22 cellular contexts compared by ENCODE assay signal in the genomic region with DNA sequence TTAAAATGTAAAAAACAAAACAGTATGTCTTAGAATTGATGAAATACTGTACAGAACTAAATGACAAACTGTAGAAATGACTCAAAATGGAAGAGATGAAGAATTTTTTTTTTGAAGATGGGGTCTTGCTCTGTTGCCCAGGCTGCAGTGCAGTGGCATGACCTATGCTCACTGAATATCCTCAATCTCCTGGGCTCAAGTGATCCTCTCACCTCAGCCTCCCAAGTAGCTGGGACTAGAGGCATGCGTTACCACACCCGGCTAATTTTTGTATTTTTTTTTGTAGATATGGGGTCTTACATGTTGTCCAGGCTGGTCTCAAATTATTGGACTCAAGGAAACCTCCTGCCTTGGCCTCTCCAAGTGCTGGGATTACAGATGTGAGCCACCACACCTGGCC. TPM values are rescaled to one million over a fixed set of nuclear protein-coding genes. Genes with fewer than 3 reads are reported as not detected.
A peak's percentile ranks its signal among the peaks of the same experiment; 100 is the strongest.
DNase-seq lines count a peak whose midpoint lies in the region; ATAC-seq, FAIRE-seq and TF ChIP-seq lines count a peak whose summit lies in the region.
"Had no signal": no experiment of that assay in that cellular context is flagged by ENCODE, and none has a peak within 500 bp of the region (broad histone marks: within the 10 kb centered on the region; RNA-seq: fewer than 3 reads in every experiment).

No MANE protein-coding gene starts in this region.

- TF ChIP-seq CTCF in K562 (IDR thresholded peaks at IDR 0.05 in 2 of 3, conservative IDR thresholded peaks at IDR 0.05 in 1 of 3; ENCODE audit: insufficient read depth in 2 of 3, low read depth in 1 of 3, low read length in 3 of 3): no peak

- TF ChIP-seq POLR2A in H54 (IDR thresholded peaks at IDR 0.05; ENCODE audit: low read depth, low read length) (no peak), K562 (conservative IDR thresholded peaks at IDR 0.05) (no peak)

- no peaks in the 10 kb centered on the region for H3K9me3 ChIP-seq in T-helper 17 cell (ENCODE audit: control insufficient read depth, low read length, poor library complexity, severe bottlenecking)
- H3K9me3 ChIP-seq in K562 (replicated peaks; ENCODE audit: control insufficient read depth, insufficient read depth, low read depth, low read length): no peaks in the 10 kb centered on the region
- H3K9me3 ChIP-seq: BE2C, Caco-2 had no signal

- WGBS in K562 (ENCODE audit: insufficient coverage, low coverage, missing lambda C conversion rate): 100% methylated on average over 2 of the region's 2 CpGs

- H3K9ac ChIP-seq in K562 (ENCODE audit: insufficient read depth in 1 of 2, low read depth in 2 of 2, low read length in 2 of 2): no peak overlapping the region
- H3K9ac ChIP-seq: BLaER1 had no signal

- peak; percentile 69 for FAIRE-seq in GM19239 (lab: Jason Lieb, UNC)
- peak; percentile 36 for FAIRE-seq in H54 (lab: Jason Lieb, UNC)
- no peak for FAIRE-seq in K562 (lab: Jason Lieb, UNC)
- FAIRE-seq: D721Med, GM12891 had no signal

- ATAC-seq in T-helper 17 cell (no peak), K562 (no peak), HG03342 (IDR thresholded peaks at IDR 0.05; ENCODE audit: unreplicated experiment) (no peak)
- no peak for ATAC-seq in stimulated activated memory B cell treated with anti-CD40 and anti-IgM and Interleukin-4, amounts not matched to agents 10 μg/mL and 1 μg/mL and 100 μg/mL, for 72 hours
- ATAC-seq: CD8-positive, alpha-beta T cell had no signal

- H3K9me1 ChIP-seq in K562 (ENCODE audit: control insufficient read depth, insufficient read depth, low read length): no peaks in the 10 kb centered on the region

- no peak overlapping the region for H3K4me3 ChIP-seq in K562
- H3K4me3 ChIP-seq: BLaER1 had no signal

- no peaks in the 10 kb centered on the region for H4K20me1 ChIP-seq in K562 (replicated peaks; ENCODE audit: control insufficient read depth, insufficient read depth, low read length)
- H4K20me1 ChIP-seq: BLaER1 had no signal

- POLR2A ChIA-PET in K562 (lab: Yijun Ruan, JAX): no interaction called here

- peak overlapping the region; percentile 47 for H3K27ac Mint-ChIP-seq in T-helper 17 cell
- H3K27ac Mint-ChIP-seq in stimulated activated memory B cell treated with anti-CD40 and anti-IgM and Interleukin-4, amounts not matched to agents 10 μg/mL and 1 μg/mL and 100 μg/mL, for 72 hours: no peak overlapping the region
- H3K27ac Mint-ChIP-seq: CD14-positive monocyte had no signal

- DNase-seq in GM19239 (ENCODE audit: insufficient read length, low spot score): no peak
- DNase-seq in H54 (ENCODE audit: insufficient read length, low spot score): no peak
- no peak for DNase-seq in T-helper 17 cell
- no peak for DNase-seq in K562 (ENCODE audit: extremely low read depth in 1 of 4, low spot score in 3 of 4)
- DNase-seq in NCI-H748 (lab: John Stamatoyannopoulos, UW; ENCODE audit: unreplicated experiment): no peak
- DNase-seq in NCI-H774 (lab: John Stamatoyannopoulos, UW): no peak
- DNase-seq: 8988T; ACHN; BE2C; C1 segment of cervical spinal cord; Caco-2; Calu3; CD4-positive, CD25-positive, alpha-beta regulatory T cell; CD8-positive, alpha-beta T cell; DMS79 treated with DMSO at 0.1 percent for 48 hours; GF-D8 had no signal

- no peaks in the 10 kb centered on the region for H3K9me3 Mint-ChIP-seq in stimulated activated memory B cell treated with anti-CD40 and anti-IgM and Interleukin-4, amounts not matched to agents 10 μg/mL and 1 μg/mL and 100 μg/mL, for 72 hours
- H3K9me3 Mint-ChIP-seq: CD14-positive monocyte; CD4-positive, CD25-positive, alpha-beta regulatory T cell; CD8-positive, alpha-beta T cell had no signal

- no peaks in the 10 kb centered on the region for H3K27me3 ChIP-seq in K562 (ENCODE audit: control insufficient read depth in 2 of 2, insufficient read depth in 2 of 2, low read length in 2 of 2)
- H3K27me3 ChIP-seq: BE2C, BLaER1 had no signal

- CTCF ChIA-PET in K562 (lab: Yijun Ruan, JAX; ENCODE audit: low intra/inter-chr PET ratio): no interaction called here

- no peak overlapping the region for H3K27ac ChIP-seq in K562 (ENCODE audit: extremely low read depth, low read depth, low read length)
- H3K27ac ChIP-seq: BLaER1 had no signal

- H3K36me3 ChIP-seq in K562 (ENCODE audit: control insufficient read depth, insufficient read depth, low read length): peaks cover 48% of the 10 kb centered on the region; the same call in 2 of the 3 replicates

- no peaks in the 10 kb centered on the region for H3K4me1 ChIP-seq in K562 (replicated peaks in 1 of 2; ENCODE audit: control insufficient read depth in 2 of 2, insufficient read depth in 2 of 2, low read length in 2 of 2)
- H3K4me1 ChIP-seq: BE2C, BLaER1, Caco-2 had no signal

- H3K4me2 ChIP-seq in K562 (ENCODE audit: insufficient read depth, low read length): no peak overlapping the region
- H3K4me2 ChIP-seq: BLaER1 had no signal

- H3K27me3 Mint-ChIP-seq in T-helper 17 cell: no peaks in the 10 kb centered on the region
- no peaks in the 10 kb centered on the region for H3K27me3 Mint-ChIP-seq in stimulated activated memory B cell treated with anti-CD40 and anti-IgM and Interleukin-4, amounts not matched to agents 10 μg/mL and 1 μg/mL and 100 μg/mL, for 72 hours
- H3K27me3 Mint-ChIP-seq: CD4-positive, CD25-positive, alpha-beta regulatory T cell had no signal

- intact Hi-C loops in K562 (cut with micrococcal nuclease): no loop called here

- peaks cover 5% of the 10 kb centered on the region for H3K36me3 Mint-ChIP-seq in T-helper 17 cell (ENCODE audit: low read depth)
- H3K36me3 Mint-ChIP-seq in stimulated activated memory B cell treated with anti-CD40 and anti-IgM and Interleukin-4, amounts not matched to agents 10 μg/mL and 1 μg/mL and 100 μg/mL, for 72 hours: peaks cover 44% of the 10 kb centered on the region

- no TSS peak for BruUV-seq in K562 (replicated peaks; lab: Mats Ljungman, UMichigan)

- H2AFZ ChIP-seq in K562 (ENCODE audit: low read depth, low read length): no peak overlapping the region

- no peak for TF ChIP-seq RAD21 in K562 (CRISPR knock-in tag; conservative IDR thresholded peaks at IDR 0.05 in 1 of 2, IDR thresholded peaks at IDR 0.05 in 1 of 2)

- TF ChIP-seq EP300 in K562 (IDR thresholded peaks at IDR 0.05; ENCODE audit: low read length): no peak

- in situ Hi-C loops in K562 (cut with MboI): no loop called here

- H3K4me3 Mint-ChIP-seq in T-helper 17 cell: no peak overlapping the region
- H3K4me3 Mint-ChIP-seq in stimulated activated memory B cell treated with anti-CD40 and anti-IgM and Interleukin-4, amounts not matched to agents 10 μg/mL and 1 μg/mL and 100 μg/mL, for 72 hours: no peak overlapping the region
- H3K4me3 Mint-ChIP-seq: CD14-positive monocyte; CD4-positive, CD25-positive, alpha-beta regulatory T cell; CD8-positive, alpha-beta T cell had no signal

- H3K4me1 Mint-ChIP-seq in T-helper 17 cell: peaks cover 8% of the 10 kb centered on the region
- H3K4me1 Mint-ChIP-seq in stimulated activated memory B cell treated with anti-CD40 and anti-IgM and Interleukin-4, amounts not matched to agents 10 μg/mL and 1 μg/mL and 100 μg/mL, for 72 hours: peaks cover 8% of the 10 kb centered on the region
- H3K4me1 Mint-ChIP-seq: CD14-positive monocyte had no signal

- peaks cover 4% of the 10 kb centered on the region; the same call in 1 of the 3 replicates for H3K79me2 ChIP-seq in K562 (ENCODE audit: control insufficient read depth, insufficient read depth, low read length)

TF ChIP-seq in K562, 482 proteins besides CTCF, POLR2A, EP300 and RAD21:
- TF ChIP-seq ZNF121 (CRISPR knock-in tag; conservative IDR thresholded peaks at IDR 0.05) (peak; percentile 81), RBM25 (IDR thresholded peaks at IDR 0.05; ENCODE audit: low read depth, low read length, severe bottlenecking) (peak; percentile 24)
- TF ChIP-seq, protein P1, sequence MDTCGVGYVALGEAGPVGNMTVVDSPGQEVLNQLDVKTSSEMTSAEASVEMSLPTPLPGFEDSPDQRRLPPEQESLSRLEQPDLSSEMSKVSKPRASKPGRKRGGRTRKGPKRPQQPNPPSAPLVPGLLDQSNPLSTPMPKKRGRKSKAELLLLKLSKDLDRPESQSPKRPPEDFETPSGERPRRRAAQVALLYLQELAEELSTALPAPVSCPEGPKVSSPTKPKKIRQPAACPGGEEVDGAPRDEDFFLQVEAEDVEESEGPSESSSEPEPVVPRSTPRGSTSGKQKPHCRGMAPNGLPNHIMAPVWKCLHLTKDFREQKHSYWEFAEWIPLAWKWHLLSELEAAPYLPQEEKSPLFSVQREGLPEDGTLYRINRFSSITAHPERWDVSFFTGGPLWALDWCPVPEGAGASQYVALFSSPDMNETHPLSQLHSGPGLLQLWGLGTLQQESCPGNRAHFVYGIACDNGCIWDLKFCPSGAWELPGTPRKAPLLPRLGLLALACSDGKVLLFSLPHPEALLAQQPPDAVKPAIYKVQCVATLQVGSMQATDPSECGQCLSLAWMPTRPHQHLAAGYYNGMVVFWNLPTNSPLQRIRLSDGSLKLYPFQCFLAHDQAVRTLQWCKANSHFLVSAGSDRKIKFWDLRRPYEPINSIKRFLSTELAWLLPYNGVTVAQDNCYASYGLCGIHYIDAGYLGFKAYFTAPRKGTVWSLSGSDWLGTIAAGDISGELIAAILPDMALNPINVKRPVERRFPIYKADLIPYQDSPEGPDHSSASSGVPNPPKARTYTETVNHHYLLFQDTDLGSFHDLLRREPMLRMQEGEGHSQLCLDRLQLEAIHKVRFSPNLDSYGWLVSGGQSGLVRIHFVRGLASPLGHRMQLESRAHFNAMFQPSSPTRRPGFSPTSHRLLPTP (IDR thresholded peaks at IDR 0.05; ENCODE audit: borderline replicate concordance, extremely low read depth, insufficient read length): no peak

RNA-seq across cellular contexts. Expression of gene ATAD1, which starts 36.5 kb away (rescaled TPM):
- 10 to 100 TPM; 25.1 to 32.2 TPM for total RNA-seq in T-helper 17 cell
- total RNA-seq in K562 (2011; cell fraction: chromatin; rRNA removed; ENCODE audit: low replicate concordance): 26.9 and 67.3 TPM in 2 replicates
- total RNA-seq in K562 (2011; cell fraction: nucleolus; rRNA removed): 14.2 and 17.1 TPM in 2 replicates
- total RNA-seq in K562 (2011; cell fraction: nucleoplasm; rRNA removed): 30.2 and 34.9 TPM in 2 replicates
- 11.3 and 13.9 TPM in 2 replicates for total RNA-seq in K562 (2014; rRNA removed)
- total RNA-seq in K562 (2014; rRNA removed; fragmentation: Illumina TruSeq; extraction: Trizol): 33.8 and 42.0 TPM in 2 replicates
- 24.5 and 26.8 TPM in 2 replicates for total RNA-seq in K562 (2015; rRNA removed; fragmentation: Illumina TruSeq; extraction: Trizol)
- 28.9 and 33.2 TPM in 2 replicates for total RNA-seq in K562 (2021)
- 23.6 and 30.4 TPM in 2 replicates for polyA plus RNA-seq in K562 (2011; rRNA removed)
- 4.1 and 10.3 TPM in 2 replicates for polyA plus RNA-seq in K562 (2011; cell fraction: cytosol; rRNA removed)
- 5.6 and 8.9 TPM in 2 replicates for polyA plus RNA-seq in K562 (2011; cell fraction: nucleus; rRNA removed)
- 16.8 and 18.9 TPM in 2 replicates for polyA plus RNA-seq in K562 (2012)
- polyA plus RNA-seq in K562 (2014; fragmentation: Illumina TruSeq; extraction: Trizol): 21.6 and 26.8 TPM in 2 replicates
- polyA plus RNA-seq in K562 (2014; fragmentation: Nextera tagmentation; extraction: Ambion mirVana): 10 to 100 TPM; 27.3 to 31.0 TPM
- 16.9 and 18.9 TPM in 2 replicates for polyA plus RNA-seq in K562 (2014; rRNA removed)
- polyA minus RNA-seq in K562 (2011; rRNA and poly(A)+ RNA removed): 39.5 and 40.0 TPM in 2 replicates
- polyA minus RNA-seq in K562 (2011; cell fraction: cytosol; rRNA and poly(A)+ RNA removed): 12.5 and 15.4 TPM in 2 replicates
- 9.7 and 16.1 TPM in 2 replicates for polyA minus RNA-seq in K562 (2011; cell fraction: nucleus; rRNA and poly(A)+ RNA removed)
